1 cellular context compared by ENCODE assay signal in the genomic region with DNA sequence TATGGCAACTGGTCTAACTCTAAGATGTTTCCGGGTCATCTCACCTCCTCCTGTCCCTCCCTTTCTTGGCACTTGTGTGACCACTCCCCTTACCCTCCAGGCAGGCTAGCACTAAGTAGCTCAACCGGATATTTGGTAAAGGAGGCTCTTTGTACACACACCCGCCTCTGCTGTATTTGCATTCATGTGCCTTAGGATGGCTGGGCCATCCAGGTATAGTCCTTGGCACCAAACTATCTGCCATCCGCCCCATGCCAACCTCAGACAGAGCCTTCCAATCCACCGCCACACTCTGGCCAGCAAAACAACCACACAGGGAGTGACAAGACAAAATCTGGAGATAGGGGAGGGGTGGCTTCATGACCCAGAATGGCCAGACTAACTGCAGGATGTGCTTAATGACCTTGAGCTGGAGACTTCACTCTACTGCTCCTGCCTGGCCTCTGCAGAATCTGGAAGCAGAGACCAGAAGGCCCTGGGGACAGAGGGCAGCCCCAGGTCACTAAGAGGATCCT.
A peak's percentile ranks its signal among the peaks of the same experiment; 100 is the strongest.
TF ChIP-seq lines count a peak whose summit lies in the region.

No MANE protein-coding gene starts in this region.

TF ChIP-seq in K562, 482 proteins besides CTCF, POLR2A, EP300 and RAD21 (continued from another document):
- TF ChIP-seq NR2C2 (CRISPR knock-in tag; IDR thresholded peaks at IDR 0.05): no peak
- TF ChIP-seq NR2C2 (tag; IDR thresholded peaks at IDR 0.05): peak; percentile 63
- peak; percentile 30; the same call in 1 of the 2 replicates for TF ChIP-seq NR2C1 (IDR thresholded peaks at IDR 0.05)
- no peak for TF ChIP-seq NR2C1 (tag; IDR thresholded peaks at IDR 0.05)
- TF ChIP-seq FOXK2 (conservative IDR thresholded peaks at IDR 0.05 in 1 of 2, IDR thresholded peaks at IDR 0.05 in 1 of 2; ENCODE audit: low read depth in 2 of 2): no peak
- TF ChIP-seq TARDBP (IDR thresholded peaks at IDR 0.05): no peak
- TF ChIP-seq ARID1B (IDR thresholded peaks at IDR 0.05): no peak
- TF ChIP-seq DACH1 (IDR thresholded peaks at IDR 0.05; ENCODE audit: partially characterized antibody): no peak
- TF ChIP-seq ZBTB17 (CRISPR knock-in tag; IDR thresholded peaks at IDR 0.05): 0 out of 2 replicates have a peak, but pooled peaks have one; percentile 37
- TF ChIP-seq FIP1L1 (IDR thresholded peaks at IDR 0.05; ENCODE audit: low read depth, low read length, poor library complexity, severe bottlenecking): no peak
- no peak for TF ChIP-seq ZNF140 (CRISPR knock-in tag; IDR thresholded peaks at IDR 0.05)
- no peak for TF ChIP-seq ZBTB40 (IDR thresholded peaks at IDR 0.05)
- no peak for TF ChIP-seq ZBTB40 (CRISPR knock-in tag; IDR thresholded peaks at IDR 0.05)
- no peak for TF ChIP-seq MTA3 (IDR thresholded peaks at IDR 0.05; ENCODE audit: borderline replicate concordance)
